12 cellular contexts compared by ENCODE assay signal in genomic region chr15:28589769-28590168, GRCh38. TPM values are rescaled to one million over a fixed set of nuclear protein-coding genes. Genes with fewer than 3 reads are reported as not detected.
DNase-seq lines count a peak whose midpoint lies in the region; TF ChIP-seq lines count a peak whose summit lies in the region.
"Not testable (repeated sequence)": the region's sequence is repeated elsewhere in the genome, so short reads cannot be mapped to it uniquely, and the experiment has no call there.
"Had no signal": no experiment of that assay in that cellular context is flagged by ENCODE, and none has a peak within 500 bp of the region (broad histone marks: within the 10 kb centered on the region; RNA-seq: fewer than 3 reads in every experiment).

No MANE protein-coding gene starts in this region.

- not testable (repeated sequence) for TF ChIP-seq CTCF in endothelial cell (IDR thresholded peaks at IDR 0.05; ENCODE audit: unreplicated experiment); stomach (IDR thresholded peaks at IDR 0.05)

- not testable (repeated sequence) for H3K9me3 ChIP-seq in BLaER1 treated with 17β-estradiol and CSF1 and Interleukin-3, amounts not matched to agents 10 nM and 100 nM (replicated peaks in 1 of 11); HUES6 (ENCODE audit: control insufficient read depth, insufficient read depth, low read depth, low read length); iPS-20b (ENCODE audit: insufficient read depth, low read depth, low read length); neuron (ENCODE audit: low read length); stomach

- peak overlapping the region; percentile 94 for H3K27ac Mint-ChIP-seq in T-helper 2 cell treated with Interferon-gamma antibody and Interleukin-4, amounts not matched to agents 5 μg/mL and 100 μg/mL, for 36 hours
- H3K27ac Mint-ChIP-seq in activated naive CD8-positive, alpha-beta T cell treated with anti-CD3 and anti-CD28 coated beads for 36 hours: peak overlapping the region; percentile 87
- not testable (repeated sequence) for H3K27ac Mint-ChIP-seq in endothelial cell (ENCODE audit: unreplicated experiment)

- TF ChIP-seq POLR2A in stomach (IDR thresholded peaks at IDR 0.05): not testable (repeated sequence)

- TF ChIP-seq EP300 in stomach (IDR thresholded peaks at IDR 0.05): not testable (repeated sequence)

- H3K27ac ChIP-seq in BLaER1 treated with 17β-estradiol and CSF1 and Interleukin-3, amounts not matched to agents 10 nM and 100 nM: peak overlapping the region in 1 of 11 experiments; percentile 16; a peak in 1 of 22 replicates
- not testable (repeated sequence) for H3K27ac ChIP-seq in HUES6 (ENCODE audit: low read depth, low read length); iPS-20b (ENCODE audit: low read length)
- peak overlapping the region in 1 of 5 donors; percentile 46 for H3K27ac ChIP-seq in stomach

- not testable (repeated sequence) for H4K20me1 ChIP-seq in BLaER1 treated with 17β-estradiol and CSF1 and Interleukin-3, amounts not matched to agents 10 nM and 100 nM

- peak overlapping the region; percentile 97 for H3K4me3 Mint-ChIP-seq in T-helper 2 cell treated with Interferon-gamma antibody and Interleukin-4, amounts not matched to agents 5 μg/mL and 100 μg/mL, for 36 hours
- H3K4me3 Mint-ChIP-seq in activated naive CD8-positive, alpha-beta T cell treated with anti-CD3 and anti-CD28 coated beads for 36 hours: peak overlapping the region; percentile 92
- peak overlapping the region; percentile 94 for H3K4me3 Mint-ChIP-seq in endothelial cell (ENCODE audit: unreplicated experiment)

- H3K4me3 ChIP-seq in BLaER1 treated with 17β-estradiol and CSF1 and Interleukin-3, amounts not matched to agents 10 nM and 100 nM: peak overlapping the region; percentile 37 to 64 (median 54); a peak in 19 of 20 replicates
- H3K4me3 ChIP-seq in HUES6 (ENCODE audit: low read depth, low read length) (peak overlapping the region; percentile 55), iPS-20b (ENCODE audit: low read length) (peak overlapping the region; percentile 59; the same call in 1 of the 2 replicates), neuron (ENCODE audit: low read length) (peak overlapping the region; percentile 57), stomach (peak overlapping the region; percentile 35 to 48 (median 42))

- WGBS in stomach, 5 donors: 0 to 3% (median 1%) methylated on average over 7 to 9 of the region's 9 CpGs

- not testable (repeated sequence) for H3K27me3 ChIP-seq in BLaER1 treated with 17β-estradiol and CSF1 and Interleukin-3, amounts not matched to agents 10 nM and 100 nM; HUES6 (ENCODE audit: control insufficient read depth, insufficient read depth, low read length); iPS-20b (ENCODE audit: insufficient read depth, low read length); neuron (ENCODE audit: insufficient read depth, low read length); stomach

- H3K4me1 Mint-ChIP-seq in T-helper 2 cell treated with Interferon-gamma antibody and Interleukin-4, amounts not matched to agents 5 μg/mL and 100 μg/mL, for 36 hours (ENCODE audit: low read depth); activated naive CD8-positive, alpha-beta T cell treated with anti-CD3 and anti-CD28 coated beads for 36 hours; endothelial cell (ENCODE audit: unreplicated experiment): not testable (repeated sequence)

- H3K4me2 ChIP-seq in BLaER1 treated with 17β-estradiol and CSF1 and Interleukin-3, amounts not matched to agents 10 nM and 100 nM: peak overlapping the region in 3 of 11 experiments; percentile 20 to 40 (median 24); a peak in 3 of 22 replicates

- not testable (repeated sequence) for H2AFZ ChIP-seq in neuron (ENCODE audit: low read depth, low read length)

- not testable (repeated sequence) for H3K9me3 Mint-ChIP-seq in T-helper 2 cell treated with Interferon-gamma antibody and Interleukin-4, amounts not matched to agents 5 μg/mL and 100 μg/mL, for 36 hours; activated naive CD8-positive, alpha-beta T cell treated with anti-CD3 and anti-CD28 coated beads for 36 hours; endothelial cell (ENCODE audit: unreplicated experiment)

- not testable (repeated sequence) for H3K36me3 Mint-ChIP-seq in T-helper 2 cell treated with Interferon-gamma antibody and Interleukin-4, amounts not matched to agents 5 μg/mL and 100 μg/mL, for 36 hours (ENCODE audit: low read depth); activated naive CD8-positive, alpha-beta T cell treated with anti-CD3 and anti-CD28 coated beads for 36 hours; endothelial cell (ENCODE audit: low read depth, unreplicated experiment)

- not testable (repeated sequence) for H3K4me1 ChIP-seq in BLaER1 treated with 17β-estradiol and CSF1 and Interleukin-3, amounts not matched to agents 10 nM and 100 nM; HUES6 (ENCODE audit: control insufficient read depth, insufficient read depth, low read length); iPS-20b (ENCODE audit: insufficient read depth, low read length); neuron (ENCODE audit: insufficient read depth, low read length); stomach

- intact Hi-C loops in stomach (cut with DNase I; ENCODE audit: low total_unique reads): not testable (repeated sequence)

- not testable (repeated sequence) for DNase-seq in T-helper 2 cell treated with Interferon-gamma antibody and Interleukin-4, amounts not matched to agents 5 μg/mL and 100 μg/mL, for 36 hours (ENCODE audit: low spot score); activated naive CD8-positive, alpha-beta T cell treated with anti-CD3 and anti-CD28 coated beads for 36 hours; endothelial cell (ENCODE audit: low spot score); stomach

- peak overlapping the region in 9 of 11 experiments; percentile 25 to 63 (median 54); a peak in 10 of 22 replicates for H3K9ac ChIP-seq in BLaER1 treated with 17β-estradiol and CSF1 and Interleukin-3, amounts not matched to agents 10 nM and 100 nM
- H3K9ac ChIP-seq in HUES6 (ENCODE audit: low read length): peak overlapping the region; percentile 48
- H3K9ac ChIP-seq in iPS-20b (ENCODE audit: low read depth, low read length): not testable (repeated sequence)

- H3K36me3 ChIP-seq in BLaER1 treated with 17β-estradiol and CSF1 and Interleukin-3, amounts not matched to agents 10 nM and 100 nM; HUES6 (ENCODE audit: control insufficient read depth, insufficient read depth, low read length); iPS-20b (ENCODE audit: insufficient read depth, low read depth, low read length); neuron (ENCODE audit: insufficient read depth, low read length); stomach: not testable (repeated sequence)

- H3K27me3 Mint-ChIP-seq in T-helper 2 cell treated with Interferon-gamma antibody and Interleukin-4, amounts not matched to agents 5 μg/mL and 100 μg/mL, for 36 hours (ENCODE audit: low read depth); activated naive CD8-positive, alpha-beta T cell treated with anti-CD3 and anti-CD28 coated beads for 36 hours; endothelial cell (ENCODE audit: unreplicated experiment): not testable (repeated sequence)

RNA-seq across cellular contexts. Expression of gene GOLGA6L25, which starts 36.4 kb away (rescaled TPM):
- not detected for total RNA-seq in activated naive CD8-positive, alpha-beta T cell treated with anti-CD3 and anti-CD28 coated beads for 36 hours
- total RNA-seq in endothelial cell (ENCODE audit: unreplicated experiment) (not detected), stomach (not detected)
- polyA plus RNA-seq in stomach: not detected
- total RNA-seq: frontal cortex, left ventricle myocardium superior, NCI-H460, RPMI7951 had no signal

RNA-seq across cellular contexts. Expression of gene GOLGA8G, which starts 57.0 kb away (rescaled TPM):
- not detected for total RNA-seq in activated naive CD8-positive, alpha-beta T cell treated with anti-CD3 and anti-CD28 coated beads for 36 hours
- not detected for total RNA-seq in endothelial cell (ENCODE audit: unreplicated experiment)
- not detected for total RNA-seq in stomach
- under 1 TPM in 1 of 3 donors, not detected in 2; 0.03 TPM for polyA plus RNA-seq in stomach
- total RNA-seq: frontal cortex, left ventricle myocardium superior, NCI-H460, RPMI7951 had no signal
